In genomic region chr15:56042031-56042430, GRCh38 we compare ENCODE assay signal across 1 cellular context.
TF ChIP-seq lines count a peak whose summit lies in the region.

No MANE protein-coding gene starts in this region.

TF ChIP-seq in K562, 482 proteins besides CTCF, POLR2A, EP300 and RAD21:
- TF ChIP-seq ZNF318 (IDR thresholded peaks at IDR 0.05; ENCODE audit: borderline replicate concordance in 1 of 2, low read depth in 1 of 2) (no peak), DMBX1 (CRISPR knock-in tag; IDR thresholded peaks at IDR 0.05; ENCODE audit: borderline replicate concordance) (peak; percentile 28; the same call in 1 of the 2 replicates), ZNF584 (CRISPR knock-in tag; IDR thresholded peaks at IDR 0.05; ENCODE audit: low read depth) (0 out of 2 replicates have a peak, but pooled peaks have one; percentile 15), MCM7 (IDR thresholded peaks at IDR 0.05) (no peak)
